Comparison of ENCODE assay signal across 9 cellular contexts in the genomic region with DNA sequence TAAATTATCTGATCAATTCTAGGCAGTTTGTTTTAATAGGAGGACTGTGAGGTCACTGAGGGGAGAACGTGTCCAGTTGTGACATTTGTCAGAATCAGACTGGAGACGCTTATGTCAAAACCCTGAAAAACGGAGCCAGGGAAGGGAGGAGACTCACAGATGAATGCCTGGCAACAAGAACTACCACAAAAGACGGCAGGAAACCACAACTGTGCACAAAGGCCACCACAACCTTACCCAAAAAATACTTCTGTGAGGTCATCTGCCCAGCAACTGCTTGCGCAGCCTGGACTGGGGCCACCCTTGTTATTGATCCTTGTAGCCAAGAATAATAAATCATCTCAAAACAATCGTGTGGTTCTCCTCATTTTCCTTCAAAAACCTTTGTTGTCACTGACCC.
DNase-seq lines count a peak whose midpoint lies in the region; ATAC-seq lines count a peak whose summit lies in the region.
"Had no signal": no experiment of that assay in that cellular context is flagged by ENCODE, and none has a peak within 500 bp of the region (broad histone marks: within the 10 kb centered on the region; RNA-seq: fewer than 3 reads in every experiment).

No MANE protein-coding gene starts in this region.

- DNase-seq in HT-29 (ENCODE audit: low spot score): peak; percentile 12
- peak; percentile 68 for DNase-seq in activated T-helper 2 cell treated with anti-CD3 and anti-CD28 coated beads, Interferon-gamma antibody, Interleukin-2, Interleukin-4, amounts not matched to agents 10 μg/mL and 5 μg/mL and 100 μg/mL, durations not matched to agents 14 hours and 24 hours and 36 hours (ENCODE audit: low spot score)
- DNase-seq in stimulated activated CD8-positive, alpha-beta memory T cell treated with anti-CD3 and anti-CD28 coated beads, Interleukin-12 subunit alpha, Interleukin-12 subunit beta, amount 100 ng/mL, for 1 hour (ENCODE audit: low read depth): peak; percentile 13
- no peak for DNase-seq in dermis blood vessel endothelial cell
- no peak for DNase-seq in H7
- DNase-seq in HUDEP-2 (lab: John Stamatoyannopoulos, UW; ENCODE audit: unreplicated experiment in 76 of 76): no peak
- DNase-seq in hippocampal formation (lab: John Stamatoyannopoulos, UW): no peak
- DNase-seq: NCI-H510A had no signal

- H3K4me3 Mint-ChIP-seq in activated T-helper 2 cell treated with anti-CD3 and anti-CD28 coated beads, Interferon-gamma antibody, Interleukin-2, Interleukin-4, amounts not matched to agents 10 μg/mL and 5 μg/mL and 100 μg/mL, durations not matched to agents 14 hours and 24 hours and 36 hours (ENCODE audit: low read depth): peak overlapping the region; percentile 5

- no peaks in the 10 kb centered on the region for H3K27me3 ChIP-seq in H7 (ENCODE audit: control insufficient read depth, insufficient read depth, low read length)

- no peak overlapping the region for H3K4me3 ChIP-seq in H7 (ENCODE audit: insufficient read depth, low read depth, low read length)

- intact Hi-C loops in activated T-helper 2 cell treated with anti-CD3 and anti-CD28 coated beads, Interferon-gamma antibody, Interleukin-2, Interleukin-4, amounts not matched to agents 10 μg/mL and 5 μg/mL and 100 μg/mL, durations not matched to agents 14 hours and 24 hours and 36 hours (cut with micrococcal nuclease): no loop called here

- H3K4me1 Mint-ChIP-seq in activated T-helper 2 cell treated with anti-CD3 and anti-CD28 coated beads, Interferon-gamma antibody, Interleukin-2, Interleukin-4, amounts not matched to agents 10 μg/mL and 5 μg/mL and 100 μg/mL, durations not matched to agents 14 hours and 24 hours and 36 hours (ENCODE audit: low read depth): peaks cover 29% of the 10 kb centered on the region

- peak; percentile 84 for ATAC-seq in GM19463 (IDR thresholded peaks at IDR 0.05; ENCODE audit: unreplicated experiment)

- H3K36me3 Mint-ChIP-seq in activated T-helper 2 cell treated with anti-CD3 and anti-CD28 coated beads, Interferon-gamma antibody, Interleukin-2, Interleukin-4, amounts not matched to agents 10 μg/mL and 5 μg/mL and 100 μg/mL, durations not matched to agents 14 hours and 24 hours and 36 hours (ENCODE audit: low read depth): no peaks in the 10 kb centered on the region

- H3K27me3 Mint-ChIP-seq in activated T-helper 2 cell treated with anti-CD3 and anti-CD28 coated beads, Interferon-gamma antibody, Interleukin-2, Interleukin-4, amounts not matched to agents 10 μg/mL and 5 μg/mL and 100 μg/mL, durations not matched to agents 14 hours and 24 hours and 36 hours (ENCODE audit: low read depth): peaks cover 47% of the 10 kb centered on the region

- no peak overlapping the region for H3K27ac Mint-ChIP-seq in activated T-helper 2 cell treated with anti-CD3 and anti-CD28 coated beads, Interferon-gamma antibody, Interleukin-2, Interleukin-4, amounts not matched to agents 10 μg/mL and 5 μg/mL and 100 μg/mL, durations not matched to agents 14 hours and 24 hours and 36 hours

- H3K36me3 ChIP-seq in H7 (replicated peaks; ENCODE audit: control insufficient read depth, insufficient read depth, low read length): no peaks in the 10 kb centered on the region

- H3K9me3 Mint-ChIP-seq in activated T-helper 2 cell treated with anti-CD3 and anti-CD28 coated beads, Interferon-gamma antibody, Interleukin-2, Interleukin-4, amounts not matched to agents 10 μg/mL and 5 μg/mL and 100 μg/mL, durations not matched to agents 14 hours and 24 hours and 36 hours: no peaks in the 10 kb centered on the region

Comparison
In these comparisons a context has a peak if more than half of its experiments do, and no peak if none do; other contexts are left out.
1. DNase-seq: peak in HT-29 (single experiment), activated T-helper 2 cell treated with anti-CD3 and anti-CD28 coated beads, Interferon-gamma antibody, Interleukin-2, Interleukin-4, amounts not matched to agents 10 μg/mL and 5 μg/mL and 100 μg/mL, durations not matched to agents 14 hours and 24 hours and 36 hours (single experiment) and stimulated activated CD8-positive, alpha-beta memory T cell treated with anti-CD3 and anti-CD28 coated beads, Interleukin-12 subunit alpha, Interleukin-12 subunit beta, amount 100 ng/mL, for 1 hour (single experiment); none in dermis blood vessel endothelial cell (single experiment), H7 (single experiment), HUDEP-2 (0 of 76) and hippocampal formation (0 of 2).